ENCODE assay signal across 11 cellular contexts in genomic region chr15:48559270-48559669, GRCh38.
A peak's percentile ranks its signal among the peaks of the same experiment; 100 is the strongest.
DNase-seq lines count a peak whose midpoint lies in the region; ATAC-seq and TF ChIP-seq lines count a peak whose summit lies in the region.
"Had no signal": no experiment of that assay in that cellular context is flagged by ENCODE, and none has a peak within 500 bp of the region (broad histone marks: within the 10 kb centered on the region; RNA-seq: fewer than 3 reads in every experiment).

No MANE protein-coding gene starts in this region.

- no peak for TF ChIP-seq CTCF in sigmoid colon (IDR thresholded peaks at IDR 0.05)

- TF ChIP-seq EP300 in sigmoid colon (IDR thresholded peaks at IDR 0.05) = no peak

- 51 to 60% methylated on average over 5 of the region's 5 CpGs for WGBS in sigmoid colon, 2 donors

- no peak for ATAC-seq in GM21423 (IDR thresholded peaks at IDR 0.05; ENCODE audit: unreplicated experiment)
- ATAC-seq: HepG2, T-helper 17 cell had no signal

- no peaks in the 10 kb centered on the region for H3K27me3 ChIP-seq in sigmoid colon

- H3K9me3 ChIP-seq in sigmoid colon = no peaks in the 10 kb centered on the region

- H3K4me3 ChIP-seq in sigmoid colon = no peak overlapping the region

- H3K27ac ChIP-seq in sigmoid colon = peak overlapping the region in 3 of 4 donors; percentile 54 to 82 (median 70)

- peak; percentile 53 for DNase-seq in GM03348 (ENCODE audit: low spot score)
- DNase-seq in astrocyte of the hippocampus (ENCODE audit: low read depth, low spot score) = peak; percentile 90
- DNase-seq in islet precursor cell = peak; percentile 95
- peak; percentile 71 for DNase-seq in sigmoid colon
- DNase-seq in NCI-H748 treated with DMSO at 0.1 percent for 48 hours (lab: John Stamatoyannopoulos, UW) = no peak
- no peak for DNase-seq in LoVo (ENCODE audit: low spot score)
- no peak for DNase-seq in activated CD4-positive, alpha-beta T cell treated with anti-CD3 and anti-CD28 coated beads for 1 hour
- DNase-seq: NCI-H510A, T-helper 17 cell had no signal

- TF ChIP-seq POLR2A in sigmoid colon (IDR thresholded peaks at IDR 0.05) = no peak

- intact Hi-C loops in sigmoid colon (cut with DNase I) = no loop called here

- peaks cover 0 to 28% (median 23%) of the 10 kb centered on the region in 4 donors for H3K4me1 ChIP-seq in sigmoid colon

- no peaks in the 10 kb centered on the region for H3K36me3 ChIP-seq in sigmoid colon

Comparison
In these comparisons a context has a peak if more than half of its experiments do, and no peak if none do; other contexts are left out.
1. DNase-seq: peak in GM03348 (single experiment), astrocyte of the hippocampus (single experiment), islet precursor cell (single experiment) and sigmoid colon (single experiment); none in NCI-H748 treated with DMSO at 0.1 percent for 48 hours (single experiment), LoVo (single experiment) and activated CD4-positive, alpha-beta T cell treated with anti-CD3 and anti-CD28 coated beads for 1 hour (single experiment).